ENCODE assay signal across 1 cellular context in genomic region chr3:20853890-20854289, GRCh38.
TF ChIP-seq lines count a peak whose summit lies in the region.

No MANE protein-coding gene starts in this region.

TF ChIP-seq in HepG2, 621 proteins besides CTCF, POLR2A, EP300 and RAD21 (continued from another document and continues in another):
- TF ChIP-seq ZUFSP (CRISPR knock-in tag; IDR thresholded peaks at IDR 0.05; ENCODE audit: borderline replicate concordance): no peak
- no peak for TF ChIP-seq ZNF180 (CRISPR knock-in tag; IDR thresholded peaks at IDR 0.05; ENCODE audit: borderline replicate concordance, low read depth)
- TF ChIP-seq ZNF260 (CRISPR knock-in tag; IDR thresholded peaks at IDR 0.05; ENCODE audit: borderline replicate concordance, low read depth): no peak
- no peak for TF ChIP-seq ZNF644 (CRISPR knock-in tag; IDR thresholded peaks at IDR 0.05; ENCODE audit: low read depth)
- TF ChIP-seq NFATC3 (CRISPR knock-in tag; IDR thresholded peaks at IDR 0.05): no peak
- TF ChIP-seq NFE2 (CRISPR knock-in tag; IDR thresholded peaks at IDR 0.05): no peak
- no peak for TF ChIP-seq ZNF878 (CRISPR knock-in tag; IDR thresholded peaks at IDR 0.05)
- TF ChIP-seq TCF7 (IDR thresholded peaks at IDR 0.05; ENCODE audit: low read depth): peak; percentile 9; the same call in 1 of the 2 replicates
- TF ChIP-seq ZNF12 (CRISPR knock-in tag; IDR thresholded peaks at IDR 0.05): no peak
- no peak for TF ChIP-seq ATM (IDR thresholded peaks at IDR 0.05; ENCODE audit: borderline replicate concordance)
- TF ChIP-seq EZH2 (conservative IDR thresholded peaks at IDR 0.05; ENCODE audit: low read depth, low read length): no peak
- TF ChIP-seq FOXP4 (CRISPR knock-in tag; IDR thresholded peaks at IDR 0.05): peak; percentile 38; the same call in 1 of the 2 replicates
- TF ChIP-seq NCOA2 (CRISPR knock-in tag; IDR thresholded peaks at IDR 0.05): peak; percentile 42
- TF ChIP-seq ZNF577 (CRISPR knock-in tag; IDR thresholded peaks at IDR 0.05; ENCODE audit: borderline replicate concordance, low read depth): no peak
- no peak for TF ChIP-seq ZNF503 (CRISPR knock-in tag; IDR thresholded peaks at IDR 0.05)
- no peak for TF ChIP-seq MYPOP (CRISPR knock-in tag; IDR thresholded peaks at IDR 0.05)
- no peak for TF ChIP-seq ZNF572 (CRISPR knock-in tag; IDR thresholded peaks at IDR 0.05)
- no peak for TF ChIP-seq CHCHD3 (CRISPR knock-in tag; IDR thresholded peaks at IDR 0.05)
- no peak for TF ChIP-seq ZNF766 (CRISPR knock-in tag; IDR thresholded peaks at IDR 0.05; ENCODE audit: borderline replicate concordance)
- TF ChIP-seq FOXJ3 (CRISPR knock-in tag; IDR thresholded peaks at IDR 0.05; ENCODE audit: borderline replicate concordance): no peak
- TF ChIP-seq MZF1 (CRISPR knock-in tag; IDR thresholded peaks at IDR 0.05; ENCODE audit: borderline replicate concordance): no peak
- TF ChIP-seq FOXA3 (CRISPR knock-in tag; IDR thresholded peaks at IDR 0.05): peak; percentile 49; the same call in 1 of the 2 replicates
- no peak for TF ChIP-seq KLF6 (CRISPR knock-in tag; IDR thresholded peaks at IDR 0.05)
- TF ChIP-seq THAP9 (CRISPR knock-in tag; IDR thresholded peaks at IDR 0.05; ENCODE audit: borderline replicate concordance): no peak
- TF ChIP-seq ZSCAN5A (CRISPR knock-in tag; IDR thresholded peaks at IDR 0.05; ENCODE audit: borderline replicate concordance): no peak
- no peak for TF ChIP-seq ATF6 (CRISPR knock-in tag; conservative IDR thresholded peaks at IDR 0.05)
- TF ChIP-seq BHLHE40 (IDR thresholded peaks at IDR 0.05; ENCODE audit: low read length): no peak
- TF ChIP-seq ZNF10 (CRISPR knock-in tag; IDR thresholded peaks at IDR 0.05; ENCODE audit: borderline replicate concordance, low read depth): no peak
- no peak for TF ChIP-seq ZFAT (CRISPR knock-in tag; conservative IDR thresholded peaks at IDR 0.05)
- TF ChIP-seq ETV5 (CRISPR knock-in tag; IDR thresholded peaks at IDR 0.05; ENCODE audit: borderline replicate concordance): no peak
- TF ChIP-seq SOX13 (IDR thresholded peaks at IDR 0.05): no peak
- TF ChIP-seq SOX13 (CRISPR knock-in tag; conservative IDR thresholded peaks at IDR 0.05 in 1 of 2, IDR thresholded peaks at IDR 0.05 in 1 of 2): peak in 1 of 2 experiments; percentile 90; a peak in 2 of 4 replicates
- TF ChIP-seq E2F5 (CRISPR knock-in tag; conservative IDR thresholded peaks at IDR 0.05): no peak
- TF ChIP-seq SRSF4 (IDR thresholded peaks at IDR 0.05; ENCODE audit: low read depth, low read length, poor library complexity, severe bottlenecking): no peak
- no peak for TF ChIP-seq LBX2 (CRISPR knock-in tag; IDR thresholded peaks at IDR 0.05; ENCODE audit: borderline replicate concordance)
- peak; percentile 34; the same call in 1 of the 2 replicates for TF ChIP-seq GATAD2A (CRISPR knock-in tag; IDR thresholded peaks at IDR 0.05)
- no peak for TF ChIP-seq ZKSCAN5 (CRISPR knock-in tag; IDR thresholded peaks at IDR 0.05)
- no peak for TF ChIP-seq DNMT3B (CRISPR knock-in tag; conservative IDR thresholded peaks at IDR 0.05)
- no peak for TF ChIP-seq ZNF770 (CRISPR knock-in tag; IDR thresholded peaks at IDR 0.05)
- TF ChIP-seq MYNN (CRISPR knock-in tag; IDR thresholded peaks at IDR 0.05; ENCODE audit: low read depth): no peak
- no peak for TF ChIP-seq FOSL2 (CRISPR knock-in tag; IDR thresholded peaks at IDR 0.05)
- TF ChIP-seq ZNF589 (CRISPR knock-in tag; conservative IDR thresholded peaks at IDR 0.05): no peak
- no peak for TF ChIP-seq ZNF33A (CRISPR knock-in tag; IDR thresholded peaks at IDR 0.05; ENCODE audit: borderline replicate concordance)
- TF ChIP-seq ZNF563 (CRISPR knock-in tag; IDR thresholded peaks at IDR 0.05): no peak
- no peak for TF ChIP-seq ZNF280D (CRISPR knock-in tag; IDR thresholded peaks at IDR 0.05)
- no peak for TF ChIP-seq KLF11 (CRISPR knock-in tag; IDR thresholded peaks at IDR 0.05)
